ENCODE assay signal across 8 cellular contexts in the genomic region with DNA sequence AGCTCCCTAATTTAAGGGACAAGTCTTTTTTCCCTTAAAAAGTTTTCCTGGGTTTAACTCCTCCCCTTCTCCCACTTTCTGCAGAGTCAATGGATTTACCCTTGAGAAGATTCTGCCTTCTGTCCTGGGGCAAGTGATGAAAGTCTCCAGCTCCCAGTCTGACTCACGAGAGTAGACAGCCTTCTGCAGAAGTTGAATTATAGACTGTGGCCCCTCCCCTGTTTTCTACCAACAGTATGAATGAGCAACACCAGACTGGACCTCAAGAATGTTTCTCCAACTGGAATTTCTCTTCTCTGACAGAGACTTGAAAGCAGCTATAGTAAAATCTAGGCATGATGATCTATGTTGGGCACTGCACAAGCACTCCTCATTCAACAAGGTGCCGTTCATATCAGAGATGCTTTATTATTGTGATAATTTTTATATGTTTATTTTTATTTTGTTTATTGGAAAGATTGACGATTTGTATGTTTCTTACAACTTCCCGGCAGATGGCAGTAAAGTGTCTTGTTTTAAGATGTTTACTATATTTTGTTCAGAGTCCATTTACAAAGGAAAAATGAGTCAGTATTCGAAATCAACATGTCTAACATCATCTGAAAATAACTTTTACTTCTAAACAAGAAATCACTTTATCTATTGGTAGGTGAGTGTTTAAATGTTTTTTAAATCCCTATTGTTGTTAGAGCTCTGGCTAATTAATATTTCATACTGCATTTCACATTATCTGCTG. TPM values are rescaled to one million over a fixed set of nuclear protein-coding genes. Genes with fewer than 3 reads are reported as not detected.
DNase-seq lines count a peak whose midpoint lies in the region; ATAC-seq and TF ChIP-seq lines count a peak whose summit lies in the region.

No MANE protein-coding gene starts in this region.

- in situ Hi-C loops in brain microvascular endothelial cell (cut with HindIII; ENCODE audit: low pct_ligation_motif_present, low sequenced_read_pairs) = no loop called here
- in situ Hi-C loops in gastrocnemius medialis (cut with MboI; ENCODE audit: low sequenced_read_pairs in 4 of 4) = no loop called here

- TF ChIP-seq CTCF in brain microvascular endothelial cell (IDR thresholded peaks at IDR 0.05; ENCODE audit: low read depth, low read length, missing control alignments) (no peak), gastrocnemius medialis (IDR thresholded peaks at IDR 0.05 in 4 of 5, conservative IDR thresholded peaks at IDR 0.05 in 1 of 5) (peak in 2 of 5 experiments; percentile 14 to 17)

- CTCF ChIA-PET in activated CD4-positive, alpha-beta T cell treated with anti-CD3 and anti-CD28 coated beads for 36 hours (lab: Charles Lee) = interaction anchor here (0.7 to 1.6 kb wide), 8 partner anchors 10 to 633 kb away, joined by 3 to 5 read pairs (median 4); no protein-coding TSS in a partner anchor

- no peaks in the 10 kb centered on the region for H3K9me3 ChIP-seq in gastrocnemius medialis
- no peaks in the 10 kb centered on the region for H3K9me3 ChIP-seq in right cardiac atrium (ENCODE audit: control insufficient read depth, low read length)

- H3K4me1 Mint-ChIP-seq in activated CD4-positive, alpha-beta T cell treated with anti-CD3 and anti-CD28 coated beads for 36 hours = no peaks in the 10 kb centered on the region

- intact Hi-C loops in gastrocnemius medialis (cut with DNase I; ENCODE audit: low total_unique reads) (no loop called here), right cardiac atrium (cut with DNase I) (no loop called here)
- intact Hi-C loops in activated CD4-positive, alpha-beta T cell treated with anti-CD3 and anti-CD28 coated beads for 36 hours (cut with DNase I, micrococcal nuclease) = no loop called here

- H3K4me3 Mint-ChIP-seq in activated CD4-positive, alpha-beta T cell treated with anti-CD3 and anti-CD28 coated beads for 36 hours = no peak overlapping the region

- WGBS in right cardiac atrium = 39% methylated on average over 5 of the region's 5 CpGs

- peaks cover 3% of the 10 kb centered on the region for H3K27me3 ChIP-seq in brain microvascular endothelial cell (replicated peaks)
- H3K27me3 ChIP-seq in gastrocnemius medialis = peaks cover 0 to 4% (median 0%) of the 10 kb centered on the region in 3 donors
- no peaks in the 10 kb centered on the region for H3K27me3 ChIP-seq in right cardiac atrium (ENCODE audit: control insufficient read depth, insufficient read depth)

- ATAC-seq in GM18519 (IDR thresholded peaks at IDR 0.05; ENCODE audit: low FRiP score, unreplicated experiment) (no peak), gastrocnemius medialis (no peak), right cardiac atrium (no peak)
- ATAC-seq in activated CD4-positive, alpha-beta T cell treated with anti-CD3 and anti-CD28 coated beads for 36 hours = no peak

- H3K36me3 Mint-ChIP-seq in activated CD4-positive, alpha-beta T cell treated with anti-CD3 and anti-CD28 coated beads for 36 hours (ENCODE audit: low read depth) = no peaks in the 10 kb centered on the region

- no peak overlapping the region for H3K4me3 ChIP-seq in brain microvascular endothelial cell (ENCODE audit: low read depth, low read length)
- no peak overlapping the region for H3K4me3 ChIP-seq in gastrocnemius medialis
- no peak overlapping the region for H3K4me3 ChIP-seq in right cardiac atrium (ENCODE audit: low read length)

- H3K27ac Mint-ChIP-seq in activated CD4-positive, alpha-beta T cell treated with anti-CD3 and anti-CD28 coated beads for 36 hours = no peak overlapping the region

- DNase-seq in ELF-1 (ENCODE audit: low read depth, low spot score) = peak; percentile 15
- peak; percentile 9 for DNase-seq in NCI-H1092 (lab: John Stamatoyannopoulos, UW)
- peak; percentile 78 for DNase-seq in brain microvascular endothelial cell
- peak; percentile 28 for DNase-seq in non-pigmented ciliary epithelial cell (ENCODE audit: low read depth)
- no peak for DNase-seq in gastrocnemius medialis
- no peak for DNase-seq in activated CD4-positive, alpha-beta T cell treated with anti-CD3 and anti-CD28 coated beads for 36 hours
- no peak for DNase-seq in right cardiac atrium

- H3K27me3 Mint-ChIP-seq in activated CD4-positive, alpha-beta T cell treated with anti-CD3 and anti-CD28 coated beads for 36 hours = peaks cover 20% of the 10 kb centered on the region

- H3K4me1 ChIP-seq in gastrocnemius medialis = no peaks in the 10 kb centered on the region
- H3K4me1 ChIP-seq in right cardiac atrium (ENCODE audit: control insufficient read depth, insufficient read depth, low read length) = no peaks in the 10 kb centered on the region

- H3K36me3 ChIP-seq in brain microvascular endothelial cell (replicated peaks) = no peaks in the 10 kb centered on the region
- H3K36me3 ChIP-seq in gastrocnemius medialis = no peaks in the 10 kb centered on the region

- POLR2A ChIA-PET in activated CD4-positive, alpha-beta T cell treated with anti-CD3 and anti-CD28 coated beads for 36 hours (lab: Charles Lee) = no interaction called here

- no peak for TF ChIP-seq POLR2A in gastrocnemius medialis (IDR thresholded peaks at IDR 0.05)

- H3K27ac ChIP-seq in brain microvascular endothelial cell (no peak overlapping the region), gastrocnemius medialis (no peak overlapping the region), right cardiac atrium (ENCODE audit: low read length) (no peak overlapping the region)

- no peaks in the 10 kb centered on the region for H3K9me3 Mint-ChIP-seq in activated CD4-positive, alpha-beta T cell treated with anti-CD3 and anti-CD28 coated beads for 36 hours (ENCODE audit: low read depth)

RNA-seq across cellular contexts. Expression of a gene that starts 56.6 kb away (rescaled TPM):
- total RNA-seq in gastrocnemius medialis (10 to 100 TPM in 3 of 4 donors, 1 to 10 TPM in 1; 5.3 to 41.9 (median 19.2) TPM), right cardiac atrium (10 to 100 TPM in 3 of 4 donors, 1 to 10 TPM in 1; 9.9 to 16.8 (median 10.6) TPM)
- total RNA-seq in activated CD4-positive, alpha-beta T cell treated with anti-CD3 and anti-CD28 coated beads for 36 hours = not detected
- 10.0 TPM for polyA plus RNA-seq in right cardiac atrium

Comparison
In these comparisons a context has a peak if more than half of its experiments do, and no peak if none do; other contexts are left out.
1. DNase-seq: peak in ELF-1 (single experiment), NCI-H1092 (single experiment), brain microvascular endothelial cell (single experiment) and non-pigmented ciliary epithelial cell (single experiment); none in gastrocnemius medialis (0 of 2), activated CD4-positive, alpha-beta T cell treated with anti-CD3 and anti-CD28 coated beads for 36 hours (single experiment) and right cardiac atrium (0 of 3).
2. RNA of a gene that starts 56.6 kb away (total RNA-seq): 5.3 to 41.9 TPM in gastrocnemius medialis and 9.9 to 16.8 TPM in right cardiac atrium; not detected in activated CD4-positive, alpha-beta T cell treated with anti-CD3 and anti-CD28 coated beads for 36 hours; every median in the first group is over 4 times any median in the second.